Comparison of ENCODE assay signal across 10 cellular contexts in the genomic region with DNA sequence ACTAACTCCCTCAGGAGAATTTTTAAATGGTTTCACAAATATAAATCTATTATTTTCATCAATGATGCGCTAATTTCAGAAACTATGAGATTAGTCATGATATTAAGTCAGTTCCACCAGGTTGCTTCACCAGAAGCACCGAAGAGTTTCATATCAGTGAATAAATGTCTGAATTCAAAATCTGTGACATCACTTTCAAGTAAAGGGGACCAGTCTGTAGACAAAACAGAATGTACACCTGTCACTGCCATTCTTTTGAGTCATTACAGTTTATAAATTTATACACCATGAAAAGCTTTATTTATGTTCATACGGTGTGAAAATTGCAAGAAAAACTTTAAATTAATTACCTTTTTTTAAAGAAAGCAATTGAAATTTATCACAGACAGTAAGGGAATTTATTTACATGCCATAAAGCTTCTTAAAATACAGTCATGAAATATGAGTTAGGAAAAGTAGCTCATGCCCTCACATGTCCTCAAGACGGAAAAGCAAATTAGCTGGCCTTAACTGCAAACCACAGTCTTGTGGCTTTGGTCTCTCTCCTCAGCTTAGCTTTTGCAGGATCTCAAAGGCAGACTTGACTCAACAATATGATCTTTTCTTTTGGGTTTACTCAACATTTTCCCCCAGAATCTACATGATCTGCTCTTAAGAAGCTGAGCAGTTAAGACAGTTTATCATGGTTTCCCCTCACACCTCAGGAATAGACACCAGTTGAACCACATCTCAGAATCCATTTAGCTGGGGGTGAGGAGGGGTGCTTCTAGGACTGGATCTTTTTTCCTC.
DNase-seq lines count a peak whose midpoint lies in the region; ATAC-seq, FAIRE-seq and TF ChIP-seq lines count a peak whose summit lies in the region.
"Had no signal": no experiment of that assay in that cellular context is flagged by ENCODE, and none has a peak within 500 bp of the region (broad histone marks: within the 10 kb centered on the region; RNA-seq: fewer than 3 reads in every experiment).

No MANE protein-coding gene starts in this region.

- TF ChIP-seq CTCF in AG09309 (IDR thresholded peaks at IDR 0.05; ENCODE audit: control insufficient read depth, insufficient read depth, low read depth, low read length, missing control alignments) (no peak), heart left ventricle (IDR thresholded peaks at IDR 0.05) (no peak)

- FAIRE-seq in RCC 7860 (lab: Jason Lieb, UNC) = peak; percentile 69

- DNase-seq in AG09309 (ENCODE audit: low read depth) (peak; percentile 64), RCC 7860 (ENCODE audit: low spot score) (no peak), heart left ventricle (no peak), aorta (no peak), HCEC 1CT (no peak)
- no peak for DNase-seq in stimulated activated CD4-positive, alpha-beta T cell treated with anti-CD3 and anti-CD28 coated beads, Interleukin-12 subunit alpha, Interleukin-12 subunit beta, amount 100 ng/mL, for 4 hours
- DNase-seq: activated naive CD8-positive, alpha-beta T cell treated with anti-CD3 and anti-CD28 coated beads, Interleukin-2, amount 10 ng/mL, durations not matched to agents 7 days and 5 days; NK-92 treated with Interleukin-12 subunit alpha and Interleukin-12 subunit beta, amount 100 ng/mL, for 24 hours had no signal

- H3K27me3 ChIP-seq in heart left ventricle (no peaks in the 10 kb centered on the region), aorta (ENCODE audit: control insufficient read depth in 1 of 2, insufficient read depth in 2 of 2, low read length in 1 of 2) (no peaks in the 10 kb centered on the region)

- H3K4me3 ChIP-seq in AG09309 (ENCODE audit: control insufficient read depth, low read depth, low read length) (no peak overlapping the region), heart left ventricle (no peak overlapping the region), aorta (ENCODE audit: low read length in 2 of 2) (no peak overlapping the region)

- ATAC-seq in GM19324 (IDR thresholded peaks at IDR 0.05; ENCODE audit: low FRiP score, unreplicated experiment) = peak; percentile 88
- ATAC-seq in HG03045 (IDR thresholded peaks at IDR 0.05; ENCODE audit: unreplicated experiment) = peak; percentile 90
- ATAC-seq in heart left ventricle = no peak
- ATAC-seq in aorta (ENCODE audit: low FRiP score) = no peak

- WGBS in heart left ventricle, 4 donors = 64 to 67% (median 65%) methylated on average over 4 of the region's 4 CpGs
- 70% methylated on average over 4 of the region's 4 CpGs for WGBS in aorta, 2 donors

- H3K4me1 ChIP-seq in heart left ventricle = peaks cover 0 to 16% (median 0%) of the 10 kb centered on the region in 12 donors
- peaks cover 2 to 4% of the 10 kb centered on the region in 2 donors for H3K4me1 ChIP-seq in aorta (ENCODE audit: control insufficient read depth in 1 of 2, insufficient read depth in 2 of 2, low read length in 2 of 2)

- H3K36me3 ChIP-seq in heart left ventricle (no peaks in the 10 kb centered on the region), aorta (ENCODE audit: control insufficient read depth in 1 of 2, insufficient read depth in 2 of 2, low read length in 1 of 2) (no peaks in the 10 kb centered on the region)

- H3K27ac ChIP-seq in heart left ventricle = no peak overlapping the region
- no peak overlapping the region for H3K27ac ChIP-seq in aorta (ENCODE audit: low read depth in 1 of 2, low read length in 2 of 2)

- no peak for TF ChIP-seq POLR2A in heart left ventricle (IDR thresholded peaks at IDR 0.05)

- no peaks in the 10 kb centered on the region for H3K9me3 ChIP-seq in heart left ventricle
- no peaks in the 10 kb centered on the region for H3K9me3 ChIP-seq in aorta (ENCODE audit: control insufficient read depth, low read length)

- intact Hi-C loops in heart left ventricle (cut with DNase I) = no loop called here
- intact Hi-C loops in aorta (cut with DNase I) = no loop called here

Comparison
In these comparisons a context has a peak if more than half of its experiments do, and no peak if none do; other contexts are left out.
1. ATAC-seq: peak in GM19324 (single experiment) and HG03045 (single experiment); none in heart left ventricle (0 of 4) and aorta (single experiment).